ENCODE assay signal across 1 cellular context in the genomic region with DNA sequence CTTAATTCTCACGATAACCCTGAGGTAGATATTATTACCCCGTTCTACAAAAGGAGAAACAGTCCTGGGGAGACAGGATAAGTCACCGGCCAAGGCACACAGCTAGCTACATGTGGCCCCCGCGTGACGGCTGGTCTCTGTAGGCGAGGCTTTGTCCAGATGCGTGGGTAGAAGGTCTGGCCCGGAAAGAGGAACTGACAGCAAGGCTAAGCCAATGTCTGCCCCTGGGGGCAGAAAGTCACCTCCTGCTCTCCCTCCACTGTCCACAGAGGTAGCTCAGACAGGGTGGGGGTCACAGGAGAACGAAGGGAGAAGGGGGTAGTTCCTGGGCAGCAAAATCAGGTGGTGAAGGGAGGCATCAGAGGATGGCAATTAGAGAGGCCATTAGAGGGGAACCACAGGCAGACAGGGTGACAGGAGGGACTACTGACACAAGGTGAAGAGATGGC.
TF ChIP-seq lines count a peak whose summit lies in the region.

No MANE protein-coding gene starts in this region.

TF ChIP-seq in GM23338, 12 proteins besides CTCF, POLR2A, EP300 and RAD21:
- no peak for TF ChIP-seq ETS1 (IDR thresholded peaks at IDR 0.05)
